In genomic region chr6:164184410-164184809, GRCh38 we compare ENCODE assay signal across 27 cellular contexts.
"Had no signal": no experiment of that assay in that cellular context is flagged by ENCODE, and none has a peak within 500 bp of the region (broad histone marks: within the 10 kb centered on the region; RNA-seq: fewer than 3 reads in every experiment).

No MANE protein-coding gene starts in this region.

- H3K9me3 ChIP-seq: gastrocnemius medialis, sigmoid colon, stomach, suprapubic skin, tibial artery, upper lobe of right lung had no signal

- H3K4me3 ChIP-seq: coronary artery, dorsolateral prefrontal cortex, gastrocnemius medialis, sigmoid colon, stomach, suprapubic skin, tibial artery, upper lobe of right lung had no signal

- H3K36me3 Mint-ChIP-seq: activated CD8-positive, alpha-beta memory T cell treated with anti-CD3 and anti-CD28 coated beads, Interleukin-2, amount 10 ng/mL, durations not matched to agents 7 days and 5 days; activated naive CD4-positive, alpha-beta T cell treated with anti-CD3 and anti-CD28 coated beads, Interleukin-2, amount 50 U/mL, for 24 hours; memory B cell; natural killer cell; stimulated activated naive B cell treated with anti-CD40 and anti-IgM and Interleukin-4, amounts not matched to agents 10 μg/mL and 1 μg/mL and 100 μg/mL, for 72 hours had no signal

- H3K9me3 Mint-ChIP-seq: activated naive CD4-positive, alpha-beta T cell treated with anti-CD3 and anti-CD28 coated beads, Interleukin-2, amount 50 U/mL, for 24 hours; activated naive CD8-positive, alpha-beta T cell treated with anti-CD3 and anti-CD28 coated beads, Interleukin-2, amount 50 U/mL, for 24 hours; activated T-helper 2 cell treated with anti-CD3 and anti-CD28 coated beads, Interferon-gamma antibody, Interleukin-2, Interleukin-4, amounts not matched to agents 10 μg/mL and 5 μg/mL and 100 μg/mL, durations not matched to agents 14 hours and 24 hours and 36 hours; memory B cell; stimulated activated naive B cell treated with anti-CD40 and anti-IgM and Interleukin-4, amounts not matched to agents 10 μg/mL and 1 μg/mL and 100 μg/mL, for 72 hours; T-helper 2 cell treated with Interferon-gamma antibody and Interleukin-4, amounts not matched to agents 5 μg/mL and 100 μg/mL, for 36 hours had no signal

- H3K27me3 Mint-ChIP-seq: activated CD4-positive, alpha-beta T cell treated with anti-CD3 and anti-CD28 coated beads for 36 hours; activated CD8-positive, alpha-beta memory T cell treated with anti-CD3 and anti-CD28 coated beads, Interleukin-2, amount 10 ng/mL, durations not matched to agents 7 days and 5 days; activated naive CD4-positive, alpha-beta T cell treated with anti-CD3 and anti-CD28 coated beads, Interleukin-2, amount 50 U/mL, for 24 hours; memory B cell; progenitor cell of endocrine pancreas; stimulated activated naive B cell treated with anti-CD40 and anti-IgM and Interleukin-4, amounts not matched to agents 10 μg/mL and 1 μg/mL and 100 μg/mL, for 72 hours had no signal

- H3K36me3 ChIP-seq: gastrocnemius medialis, sigmoid colon, stomach, suprapubic skin, tibial artery, upper lobe of right lung had no signal

- DNase-seq: activated CD4-positive, alpha-beta T cell treated with anti-CD3 and anti-CD28 coated beads for 36 hours; activated CD4-positive, CD25-positive, alpha-beta regulatory T cell; activated CD8-positive, alpha-beta memory T cell treated with anti-CD3 and anti-CD28 coated beads, Interleukin-2, amount 10 ng/mL, durations not matched to agents 7 days and 5 days; activated CD8-positive, alpha-beta T cell treated with anti-CD3 and anti-CD28 coated beads, Interleukin-2, amount 10 ng/mL, durations not matched to agents 7 days and 5 days; activated naive CD8-positive, alpha-beta T cell treated with anti-CD3 and anti-CD28 coated beads, Interleukin-2, amount 50 U/mL, for 24 hours; activated T-cell treated with anti-CD3 and anti-CD28 coated beads, Interleukin-2, amount 50 U/mL, for 48 hours; cerebellar nuclear complex; dorsolateral prefrontal cortex; effector memory CD4-positive, alpha-beta T cell; gastrocnemius medialis; glutamatergic neuron; natural killer cell; sigmoid colon; small intestine; stimulated activated CD4-positive, alpha-beta T cell treated with anti-CD3 and anti-CD28 coated beads, Interleukin-4, amount 100 ng/mL, for 4 hours; stimulated activated naive B cell treated with anti-CD40 and anti-IgM and Interleukin-4, amounts not matched to agents 10 μg/mL and 1 μg/mL and 100 μg/mL, for 72 hours; stomach; T-helper 1 cell; tibial artery; upper lobe of right lung had no signal

- H3K4me3 Mint-ChIP-seq: activated CD4-positive, alpha-beta T cell treated with anti-CD3 and anti-CD28 coated beads for 36 hours; activated CD8-positive, alpha-beta memory T cell treated with anti-CD3 and anti-CD28 coated beads, Interleukin-2, amount 10 ng/mL, durations not matched to agents 7 days and 5 days; activated CD8-positive, alpha-beta T cell treated with anti-CD3 and anti-CD28 coated beads, Interleukin-2, amount 10 ng/mL, durations not matched to agents 7 days and 5 days; activated naive CD4-positive, alpha-beta T cell treated with anti-CD3 and anti-CD28 coated beads, Interleukin-2, amount 50 U/mL, for 24 hours; activated naive CD8-positive, alpha-beta T cell treated with anti-CD3 and anti-CD28 coated beads, Interleukin-2, amount 50 U/mL, for 24 hours; memory B cell; natural killer cell; stimulated activated naive B cell treated with anti-CD40 and anti-IgM and Interleukin-4, amounts not matched to agents 10 μg/mL and 1 μg/mL and 100 μg/mL, for 72 hours; T-helper 2 cell treated with Interferon-gamma antibody and Interleukin-4, amounts not matched to agents 5 μg/mL and 100 μg/mL, for 36 hours had no signal

- H3K4me1 ChIP-seq: gastrocnemius medialis, sigmoid colon, stomach, suprapubic skin, tibial artery, upper lobe of right lung had no signal

- H3K4me1 Mint-ChIP-seq: activated CD4-positive, alpha-beta T cell treated with anti-CD3 and anti-CD28 coated beads for 36 hours; activated CD8-positive, alpha-beta memory T cell treated with anti-CD3 and anti-CD28 coated beads, Interleukin-2, amount 10 ng/mL, durations not matched to agents 7 days and 5 days; activated naive CD4-positive, alpha-beta T cell treated with anti-CD3 and anti-CD28 coated beads, Interleukin-2, amount 50 U/mL, for 24 hours; activated naive CD8-positive, alpha-beta T cell treated with anti-CD3 and anti-CD28 coated beads, Interleukin-2, amount 50 U/mL, for 24 hours; memory B cell; natural killer cell; stimulated activated naive B cell treated with anti-CD40 and anti-IgM and Interleukin-4, amounts not matched to agents 10 μg/mL and 1 μg/mL and 100 μg/mL, for 72 hours had no signal

- H3K27ac Mint-ChIP-seq: activated CD4-positive, alpha-beta T cell treated with anti-CD3 and anti-CD28 coated beads for 36 hours; activated CD8-positive, alpha-beta memory T cell treated with anti-CD3 and anti-CD28 coated beads, Interleukin-2, amount 10 ng/mL, durations not matched to agents 7 days and 5 days; activated CD8-positive, alpha-beta T cell treated with anti-CD3 and anti-CD28 coated beads, Interleukin-2, amount 10 ng/mL, durations not matched to agents 7 days and 5 days; activated naive CD4-positive, alpha-beta T cell treated with anti-CD3 and anti-CD28 coated beads, Interleukin-2, amount 50 U/mL, for 24 hours; activated naive CD8-positive, alpha-beta T cell treated with anti-CD3 and anti-CD28 coated beads, Interleukin-2, amount 50 U/mL, for 24 hours; activated T-helper 2 cell treated with anti-CD3 and anti-CD28 coated beads, Interferon-gamma antibody, Interleukin-2, Interleukin-4, amounts not matched to agents 10 μg/mL and 5 μg/mL and 100 μg/mL, durations not matched to agents 14 hours and 24 hours and 36 hours; memory B cell; natural killer cell; progenitor cell of endocrine pancreas; stimulated activated naive B cell treated with anti-CD40 and anti-IgM and Interleukin-4, amounts not matched to agents 10 μg/mL and 1 μg/mL and 100 μg/mL, for 72 hours; T-helper 2 cell treated with Interferon-gamma antibody and Interleukin-4, amounts not matched to agents 5 μg/mL and 100 μg/mL, for 36 hours had no signal

- ATAC-seq: activated CD4-positive, alpha-beta T cell treated with anti-CD3 and anti-CD28 coated beads for 36 hours; activated CD8-positive, alpha-beta memory T cell treated with anti-CD3 and anti-CD28 coated beads, Interleukin-2, amount 10 ng/mL, durations not matched to agents 7 days and 5 days; activated CD8-positive, alpha-beta T cell treated with anti-CD3 and anti-CD28 coated beads, Interleukin-2, amount 10 ng/mL, durations not matched to agents 7 days and 5 days; activated naive CD8-positive, alpha-beta T cell treated with anti-CD3 and anti-CD28 coated beads, Interleukin-2, amount 50 U/mL, for 24 hours; gastrocnemius medialis; natural killer cell; stimulated activated naive B cell treated with anti-CD40 and anti-IgM and Interleukin-4, amounts not matched to agents 10 μg/mL and 1 μg/mL and 100 μg/mL, for 72 hours; upper lobe of right lung had no signal

- H3K27ac ChIP-seq: coronary artery, gastrocnemius medialis, sigmoid colon, stomach, suprapubic skin, tibial artery, upper lobe of right lung had no signal

- H3K27me3 ChIP-seq: dorsolateral prefrontal cortex, gastrocnemius medialis, sigmoid colon, stomach, suprapubic skin, tibial artery, upper lobe of right lung had no signal
